27 cellular contexts compared by ENCODE assay signal in the genomic region with DNA sequence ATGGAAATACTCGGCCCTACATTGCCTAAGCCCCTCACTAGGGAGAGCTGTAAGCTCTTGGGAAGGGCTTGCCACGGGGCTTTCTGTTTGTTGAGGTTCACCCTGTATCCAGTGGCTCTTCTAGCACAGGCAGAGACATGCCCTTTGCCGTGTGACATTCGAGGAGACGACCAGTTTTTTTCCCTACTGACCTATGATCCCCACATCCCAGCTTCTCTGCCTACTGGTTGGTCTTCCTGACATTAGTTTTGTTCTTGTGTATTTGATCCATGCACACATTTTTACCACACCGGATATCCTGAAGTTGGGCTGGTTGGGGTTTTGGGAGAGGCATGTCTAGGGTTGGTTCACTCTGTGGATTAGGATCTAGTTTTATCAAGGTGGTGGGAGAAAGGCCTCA.
"Had no signal": no experiment of that assay in that cellular context is flagged by ENCODE, and none has a peak within 500 bp of the region (broad histone marks: within the 10 kb centered on the region; RNA-seq: fewer than 3 reads in every experiment).

No MANE protein-coding gene starts in this region.

- H3K9ac ChIP-seq: parathyroid adenoma had no signal

- H3K79me2 ChIP-seq: parathyroid adenoma had no signal

- H3K27me3 Mint-ChIP-seq: activated CD4-positive, alpha-beta T cell treated with anti-CD3 and anti-CD28 coated beads, Interleukin-2, amount 10 ng/mL, durations not matched to agents 7 days and 5 days; activated CD8-positive, alpha-beta T cell treated with anti-CD3 and anti-CD28 coated beads for 36 hours; activated naive CD4-positive, alpha-beta T cell treated with anti-CD3 and anti-CD28 coated beads, Interleukin-2, amount 50 U/mL, for 24 hours; activated naive CD8-positive, alpha-beta T cell treated with anti-CD3 and anti-CD28 coated beads, Interleukin-2, amount 50 U/mL, for 24 hours; central memory CD8-positive, alpha-beta T cell had no signal

- H3K27ac ChIP-seq: foreskin keratinocyte, parathyroid adenoma, psoas muscle, thoracic aorta, upper lobe of left lung, VCaP had no signal

- H3K4me3 ChIP-seq: breast epithelium, heart left ventricle, psoas muscle, thoracic aorta, upper lobe of left lung had no signal

- DNase-seq: activated CD4-positive, alpha-beta T cell treated with anti-CD3 and anti-CD28 coated beads, Interleukin-2, amount 10 ng/mL, durations not matched to agents 7 days and 5 days; activated CD4-positive, CD25-positive, alpha-beta regulatory T cell treated with anti-CD3 and anti-CD28 coated beads, Interleukin-2, amount 50 U/mL, for 72 hours; activated CD8-positive, alpha-beta memory T cell treated with anti-CD3 and anti-CD28 coated beads, Interleukin-2, amount 10 ng/mL, durations not matched to agents 7 days and 5 days; activated CD8-positive, alpha-beta T cell treated with anti-CD3 and anti-CD28 coated beads for 36 hours; activated naive CD8-positive, alpha-beta T cell treated with anti-CD3 and anti-CD28 coated beads, Interleukin-2, amount 50 U/mL, for 24 hours; activated T-cell treated with anti-CD3 and anti-CD28 coated beads, Interleukin-2, amount 50 U/mL, for 48 hours; amygdala; effector memory CD4-positive, alpha-beta T cell; foreskin keratinocyte; heart left ventricle; hypothalamus; naive B cell; nucleus accumbens; psoas muscle; stimulated activated CD4-positive, alpha-beta T cell treated with anti-CD3 and anti-CD28 coated beads, Interleukin-4, amount 100 ng/mL, for 1 hour; stimulated activated naive CD8-positive, alpha-beta T cell treated with anti-CD3 and anti-CD28 coated beads, Interleukin-15, Interleukin-2, amounts not matched to agents 100 U/mL and 50 U/mL, for 24 hours; upper lobe of left lung had no signal

- H3K9me3 Mint-ChIP-seq: activated CD4-positive, alpha-beta T cell treated with anti-CD3 and anti-CD28 coated beads, Interleukin-2, amount 10 ng/mL, durations not matched to agents 7 days and 5 days; activated CD8-positive, alpha-beta T cell treated with anti-CD3 and anti-CD28 coated beads for 36 hours; activated naive CD4-positive, alpha-beta T cell treated with anti-CD3 and anti-CD28 coated beads, Interleukin-2, amount 50 U/mL, for 24 hours; activated naive CD8-positive, alpha-beta T cell treated with anti-CD3 and anti-CD28 coated beads, Interleukin-2, amount 50 U/mL, for 24 hours; activated T-helper 2 cell treated with anti-CD3 and anti-CD28 coated beads, Interferon-gamma antibody, Interleukin-2, Interleukin-4, amounts not matched to agents 10 μg/mL and 5 μg/mL and 100 μg/mL, durations not matched to agents 14 hours and 24 hours and 36 hours; central memory CD8-positive, alpha-beta T cell; mesothelial cell of epicardium had no signal

- H3K36me3 Mint-ChIP-seq: activated CD8-positive, alpha-beta memory T cell treated with anti-CD3 and anti-CD28 coated beads, Interleukin-2, amount 10 ng/mL, durations not matched to agents 7 days and 5 days; activated naive CD4-positive, alpha-beta T cell treated with anti-CD3 and anti-CD28 coated beads, Interleukin-2, amount 50 U/mL, for 24 hours; mesothelial cell of epicardium; naive B cell had no signal

- H3K9me3 ChIP-seq: breast epithelium, heart left ventricle, psoas muscle, thoracic aorta, upper lobe of left lung had no signal

- H3K4me3 Mint-ChIP-seq: activated CD4-positive, alpha-beta T cell treated with anti-CD3 and anti-CD28 coated beads, Interleukin-2, amount 10 ng/mL, durations not matched to agents 7 days and 5 days; activated CD8-positive, alpha-beta memory T cell treated with anti-CD3 and anti-CD28 coated beads, Interleukin-2, amount 10 ng/mL, durations not matched to agents 7 days and 5 days; activated CD8-positive, alpha-beta T cell treated with anti-CD3 and anti-CD28 coated beads for 36 hours; activated naive CD4-positive, alpha-beta T cell treated with anti-CD3 and anti-CD28 coated beads, Interleukin-2, amount 50 U/mL, for 24 hours; activated naive CD8-positive, alpha-beta T cell treated with anti-CD3 and anti-CD28 coated beads, Interleukin-2, amount 50 U/mL, for 24 hours; central memory CD8-positive, alpha-beta T cell; mesothelial cell of epicardium; naive B cell had no signal

- H3K4me1 ChIP-seq: breast epithelium, parathyroid adenoma had no signal

- H3K27me3 ChIP-seq: breast epithelium, foreskin keratinocyte, heart left ventricle, upper lobe of left lung had no signal

- FAIRE-seq: colon, TTC549 had no signal

- H3K36me3 ChIP-seq: breast epithelium, thoracic aorta, upper lobe of left lung had no signal

- H3K27ac Mint-ChIP-seq: activated CD4-positive, alpha-beta T cell treated with anti-CD3 and anti-CD28 coated beads, Interleukin-2, amount 10 ng/mL, durations not matched to agents 7 days and 5 days; activated CD8-positive, alpha-beta memory T cell treated with anti-CD3 and anti-CD28 coated beads, Interleukin-2, amount 10 ng/mL, durations not matched to agents 7 days and 5 days; activated CD8-positive, alpha-beta T cell treated with anti-CD3 and anti-CD28 coated beads for 36 hours; activated naive CD4-positive, alpha-beta T cell treated with anti-CD3 and anti-CD28 coated beads, Interleukin-2, amount 50 U/mL, for 24 hours; activated naive CD8-positive, alpha-beta T cell treated with anti-CD3 and anti-CD28 coated beads, Interleukin-2, amount 50 U/mL, for 24 hours; activated T-helper 2 cell treated with anti-CD3 and anti-CD28 coated beads, Interferon-gamma antibody, Interleukin-2, Interleukin-4, amounts not matched to agents 10 μg/mL and 5 μg/mL and 100 μg/mL, durations not matched to agents 14 hours and 24 hours and 36 hours; mesothelial cell of epicardium; naive B cell had no signal

- H3K4me1 Mint-ChIP-seq: activated CD4-positive, alpha-beta T cell treated with anti-CD3 and anti-CD28 coated beads, Interleukin-2, amount 10 ng/mL, durations not matched to agents 7 days and 5 days; activated CD8-positive, alpha-beta memory T cell treated with anti-CD3 and anti-CD28 coated beads, Interleukin-2, amount 10 ng/mL, durations not matched to agents 7 days and 5 days; activated naive CD4-positive, alpha-beta T cell treated with anti-CD3 and anti-CD28 coated beads, Interleukin-2, amount 50 U/mL, for 24 hours; central memory CD8-positive, alpha-beta T cell; naive B cell had no signal

- H2AFZ ChIP-seq: parathyroid adenoma had no signal
